In genomic region chr13:112184851-112185371, GRCh38 we compare ENCODE assay signal across 16 cellular contexts.
DNase-seq lines count a peak whose midpoint lies in the region; ATAC-seq and TF ChIP-seq lines count a peak whose summit lies in the region.
"Had no signal": no experiment of that assay in that cellular context is flagged by ENCODE, and none has a peak within 500 bp of the region (broad histone marks: within the 10 kb centered on the region; RNA-seq: fewer than 3 reads in every experiment).

No MANE protein-coding gene starts in this region.

- no peak for ATAC-seq in GM18519 (IDR thresholded peaks at IDR 0.05; ENCODE audit: low FRiP score, unreplicated experiment)
- no peak for ATAC-seq in naive thymus-derived CD4-positive, alpha-beta T cell
- ATAC-seq: CD8-positive, alpha-beta T cell had no signal

- H2BK15ac ChIP-seq in neuronal stem cell (ENCODE audit: low read length): peak overlapping the region; percentile 50

- peak overlapping the region; percentile 66 for H3K23ac ChIP-seq in neuronal stem cell (ENCODE audit: low read depth, low read length, poor library complexity)

- H2BK5ac ChIP-seq in neuronal stem cell (ENCODE audit: low read length): no peak overlapping the region

- H2BK12ac ChIP-seq in neuronal stem cell (ENCODE audit: low read length): peak overlapping the region; percentile 76

- H3K4me3 Mint-ChIP-seq in endodermal cell: no peak overlapping the region
- H3K4me3 Mint-ChIP-seq in naive thymus-derived CD4-positive, alpha-beta T cell: no peak overlapping the region
- H3K4me3 Mint-ChIP-seq: B cell; CD8-positive, alpha-beta T cell; HFFc6 had no signal

- H3K27ac ChIP-seq in BLaER1 (no peak overlapping the region), endodermal cell (ENCODE audit: low read depth, low read length) (no peak overlapping the region), neuronal stem cell (replicated peaks; ENCODE audit: low read length) (no peak overlapping the region)
- no peak overlapping the region for H3K27ac ChIP-seq in naive thymus-derived CD4-positive, alpha-beta T cell (ENCODE audit: low read depth, low read length)
- H3K27ac ChIP-seq: 22Rv1 had no signal

- TF ChIP-seq CTCF in endodermal cell (conservative IDR thresholded peaks at IDR 0.05): no peak

- intact Hi-C loops in naive thymus-derived CD4-positive, alpha-beta T cell (cut with micrococcal nuclease): no loop called here

- H3K4me3 ChIP-seq in BLaER1: no peak overlapping the region
- no peak overlapping the region for H3K4me3 ChIP-seq in endodermal cell (ENCODE audit: low read length)
- no peak overlapping the region for H3K4me3 ChIP-seq in neuronal stem cell (ENCODE audit: low read length in 2 of 2)
- no peak overlapping the region for H3K4me3 ChIP-seq in naive thymus-derived CD4-positive, alpha-beta T cell (ENCODE audit: low read length)
- H3K4me3 ChIP-seq: HAP-1 had no signal

- H3K9ac ChIP-seq in BLaER1 (no peak overlapping the region), endodermal cell (ENCODE audit: extremely low read depth, low read length, poor library complexity, severe bottlenecking) (no peak overlapping the region), neuronal stem cell (ENCODE audit: low read depth, low read length, poor library complexity) (no peak overlapping the region)

- H3K4me1 Mint-ChIP-seq in endodermal cell: no peaks in the 10 kb centered on the region
- H3K4me1 Mint-ChIP-seq in naive thymus-derived CD4-positive, alpha-beta T cell: peaks cover 0 to under 1% (median 0%) of the 10 kb centered on the region in 7 donors
- H3K4me1 Mint-ChIP-seq: B cell had no signal

- peak overlapping the region; percentile 57 for H2AK5ac ChIP-seq in neuronal stem cell (ENCODE audit: low read depth, low read length)

- H3K27ac Mint-ChIP-seq in endodermal cell: no peak overlapping the region
- no peak overlapping the region for H3K27ac Mint-ChIP-seq in naive thymus-derived CD4-positive, alpha-beta T cell
- H3K27ac Mint-ChIP-seq: B cell; CD8-positive, alpha-beta T cell; HFFc6 had no signal

- H3K27me3 ChIP-seq in BLaER1: no peaks in the 10 kb centered on the region
- no peaks in the 10 kb centered on the region for H3K27me3 ChIP-seq in endodermal cell (ENCODE audit: control insufficient read depth, insufficient read depth, low read length, poor library complexity, severe bottlenecking)
- H3K27me3 ChIP-seq in neuronal stem cell (ENCODE audit: control insufficient read depth in 3 of 3, insufficient read depth in 3 of 3, low read depth in 1 of 3, low read length in 3 of 3): no peaks in the 10 kb centered on the region
- H3K27me3 ChIP-seq in naive thymus-derived CD4-positive, alpha-beta T cell (ENCODE audit: control insufficient read depth in 2 of 2, insufficient read depth in 2 of 2, low read length in 2 of 2): no peaks in the 10 kb centered on the region

- no peaks in the 10 kb centered on the region for H4K20me1 ChIP-seq in BLaER1

- H3K9me3 ChIP-seq in BLaER1 (peaks cover 4% of the 10 kb centered on the region; the same call in 1 of the 2 replicates), endodermal cell (ENCODE audit: control insufficient read depth, low read length) (no peaks in the 10 kb centered on the region), neuronal stem cell (replicated peaks in 1 of 2; ENCODE audit: control insufficient read depth in 2 of 2, insufficient read depth in 1 of 2, low read depth in 1 of 2, low read length in 2 of 2) (peaks cover 2 to 4% of the 10 kb centered on the region in 2 donors)
- no peaks in the 10 kb centered on the region for H3K9me3 ChIP-seq in naive thymus-derived CD4-positive, alpha-beta T cell (ENCODE audit: control insufficient read depth in 2 of 3, low read length in 3 of 3)
- H3K9me3 ChIP-seq: Caco-2, HAP-1 had no signal

- H3K79me1 ChIP-seq in neuronal stem cell (ENCODE audit: low read depth, low read length): no peaks in the 10 kb centered on the region

- H4K8ac ChIP-seq in neuronal stem cell (ENCODE audit: low read depth, low read length): no peak overlapping the region

- DNase-seq in endodermal cell (peak; percentile 16), neuronal stem cell (ENCODE audit: low spot score) (no peak), SKM-1 (lab: John Stamatoyannopoulos, UW; ENCODE audit: unreplicated experiment) (no peak)
- no peak for DNase-seq in naive thymus-derived CD4-positive, alpha-beta T cell
- DNase-seq: C1 segment of cervical spinal cord; CD8-positive, alpha-beta T cell; DMS153; DND-41; GOT3; HFFc6 had no signal

- peaks cover 6% of the 10 kb centered on the region for H3K27me3 Mint-ChIP-seq in endodermal cell (ENCODE audit: insufficient read depth)
- H3K27me3 Mint-ChIP-seq in naive thymus-derived CD4-positive, alpha-beta T cell: peaks cover 0 to 29% (median 5%) of the 10 kb centered on the region in 5 donors
- H3K27me3 Mint-ChIP-seq: B cell had no signal

- no peak overlapping the region for H3K14ac ChIP-seq in neuronal stem cell (ENCODE audit: low read length)

- H3K18ac ChIP-seq in neuronal stem cell (ENCODE audit: low read length): peak overlapping the region; percentile 30

- peak overlapping the region; percentile 65 for H3K4me2 ChIP-seq in BLaER1
- H3K4me2 ChIP-seq in neuronal stem cell (ENCODE audit: insufficient read depth, low read length, poor library complexity, severe bottlenecking): no peak overlapping the region

- no peak overlapping the region for H4K91ac ChIP-seq in neuronal stem cell (ENCODE audit: low read depth, low read length, poor library complexity)

- H3K4ac ChIP-seq in neuronal stem cell (ENCODE audit: low read length): no peak overlapping the region

- CTCF ChIA-PET in naive thymus-derived CD4-positive, alpha-beta T cell (lab: Charles Lee): no interaction called here

- no peaks in the 10 kb centered on the region for H3K36me3 Mint-ChIP-seq in endodermal cell (ENCODE audit: low read depth)
- no peaks in the 10 kb centered on the region for H3K36me3 Mint-ChIP-seq in naive thymus-derived CD4-positive, alpha-beta T cell
- H3K36me3 Mint-ChIP-seq: CD8-positive, alpha-beta T cell had no signal

- POLR2A ChIA-PET in naive thymus-derived CD4-positive, alpha-beta T cell (lab: Charles Lee): no interaction called here

- H3K4me1 ChIP-seq in BLaER1: peaks cover 65% of the 10 kb centered on the region
- H3K4me1 ChIP-seq in endodermal cell (ENCODE audit: control insufficient read depth, insufficient read depth, low read length): no peaks in the 10 kb centered on the region
- H3K4me1 ChIP-seq in neuronal stem cell (ENCODE audit: control insufficient read depth in 2 of 2, insufficient read depth in 1 of 2, low read depth in 1 of 2, low read length in 2 of 2): peaks cover 3 to 13% of the 10 kb centered on the region in 2 donors
- H3K4me1 ChIP-seq in naive thymus-derived CD4-positive, alpha-beta T cell (ENCODE audit: control insufficient read depth in 2 of 2, insufficient read depth in 2 of 2, low read length in 2 of 2): no peaks in the 10 kb centered on the region
- H3K4me1 ChIP-seq: Caco-2, HAP-1 had no signal

- no peak overlapping the region for H2BK120ac ChIP-seq in neuronal stem cell (ENCODE audit: low read depth, low read length)

- no peak overlapping the region for H2AFZ ChIP-seq in neuronal stem cell (ENCODE audit: low read length)

- 83 to 84% methylated on average over 12 to 15 of the region's 15 CpGs for WGBS in endodermal cell (ENCODE audit: insufficient coverage in 1 of 2, insufficient read length in 1 of 2), 2 experiments
- WGBS in neuronal stem cell (ENCODE audit: extremely low coverage in 2 of 2, insufficient read length in 2 of 2, insufficient replicate concordance in 1 of 2), 2 donors: no CpG with 5 or more reads among the region's 15 CpGs

- no peaks in the 10 kb centered on the region for H3K9me3 Mint-ChIP-seq in endodermal cell
- peaks cover 0 to 5% (median 0%) of the 10 kb centered on the region in 11 donors for H3K9me3 Mint-ChIP-seq in naive thymus-derived CD4-positive, alpha-beta T cell
- H3K9me3 Mint-ChIP-seq: CD8-positive, alpha-beta T cell had no signal

- no peaks in the 10 kb centered on the region for H3K36me3 ChIP-seq in BLaER1
- H3K36me3 ChIP-seq in endodermal cell (ENCODE audit: control insufficient read depth, insufficient read depth, low read length): no peaks in the 10 kb centered on the region
- no peaks in the 10 kb centered on the region for H3K36me3 ChIP-seq in neuronal stem cell (replicated peaks in 1 of 2; ENCODE audit: control insufficient read depth in 2 of 2, insufficient read depth in 2 of 2, low read length in 2 of 2)
- no peaks in the 10 kb centered on the region for H3K36me3 ChIP-seq in naive thymus-derived CD4-positive, alpha-beta T cell (ENCODE audit: control insufficient read depth in 2 of 3, insufficient read depth in 3 of 3, low read length in 3 of 3)
- H3K36me3 ChIP-seq: HAP-1 had no signal
